Comparison of ENCODE assay signal across 1 cellular context in genomic region chrX:130893356-130894085, GRCh38.
TF ChIP-seq lines count a peak whose summit lies in the region.

No MANE protein-coding gene starts in this region.

TF ChIP-seq in K562, 482 proteins besides CTCF, POLR2A, EP300 and RAD21 (continued from another document):
- TF ChIP-seq USF2 (CRISPR knock-in tag; IDR thresholded peaks at IDR 0.05), result peak; percentile 42; the same call in 1 of the 2 replicates
- TF ChIP-seq KAT2B (IDR thresholded peaks at IDR 0.05; ENCODE audit: low read depth, low read length), result no peak
- TF ChIP-seq ZNF79 (CRISPR knock-in tag; IDR thresholded peaks at IDR 0.05; ENCODE audit: low read depth), result no peak
- TF ChIP-seq MGA (IDR thresholded peaks at IDR 0.05), result peak; percentile 30; the same call in 1 of the 2 replicates
- TF ChIP-seq NR2C1 (IDR thresholded peaks at IDR 0.05), result no peak
- TF ChIP-seq NR2C1 (tag; IDR thresholded peaks at IDR 0.05), result no peak
- no peak for TF ChIP-seq U2AF1 (optimal IDR thresholded peaks at IDR 0.05; ENCODE audit: low read depth, low read length)
- TF ChIP-seq HINFP (tag; conservative IDR thresholded peaks at IDR 0.05; ENCODE audit: low read depth), result no peak
- no peak for TF ChIP-seq GABPA (tag; conservative IDR thresholded peaks at IDR 0.05; ENCODE audit: low read depth)
- TF ChIP-seq NCOA4 (IDR thresholded peaks at IDR 0.05; ENCODE audit: partially characterized antibody), result no peak
- TF ChIP-seq ZNF512 (tag; IDR thresholded peaks at IDR 0.05), result no peak
- TF ChIP-seq POLR2G (IDR thresholded peaks at IDR 0.05; ENCODE audit: low read depth, low read length), result no peak
- no peak for TF ChIP-seq TSHZ1 (CRISPR knock-in tag; IDR thresholded peaks at IDR 0.05)
- no peak for TF ChIP-seq SFPQ (IDR thresholded peaks at IDR 0.05; ENCODE audit: low read depth, low read length)
- TF ChIP-seq KDM1A (IDR thresholded peaks at IDR 0.05), result peak in 1 of 2 experiments; percentile 31; a peak in 1 of 4 replicates
- TF ChIP-seq ILK (tag; IDR thresholded peaks at IDR 0.05; ENCODE audit: borderline replicate concordance, low read depth), result no peak
- no peak for TF ChIP-seq CHCHD3 (CRISPR knock-in tag; IDR thresholded peaks at IDR 0.05)
- no peak for TF ChIP-seq TAF7 (tag; IDR thresholded peaks at IDR 0.05)
- TF ChIP-seq C11orf30 (IDR thresholded peaks at IDR 0.05; ENCODE audit: low read depth), result peak; percentile 86
- TF ChIP-seq CBFA2T3 (IDR thresholded peaks at IDR 0.05), result no peak
- TF ChIP-seq ATF1 (CRISPR knock-in tag; IDR thresholded peaks at IDR 0.05), result no peak
- TF ChIP-seq ATF1 (tag; IDR thresholded peaks at IDR 0.05), result no peak
TF ChIP-seq in K562: peak in this region for 13.
